1 cellular context compared by ENCODE assay signal in the genomic region with DNA sequence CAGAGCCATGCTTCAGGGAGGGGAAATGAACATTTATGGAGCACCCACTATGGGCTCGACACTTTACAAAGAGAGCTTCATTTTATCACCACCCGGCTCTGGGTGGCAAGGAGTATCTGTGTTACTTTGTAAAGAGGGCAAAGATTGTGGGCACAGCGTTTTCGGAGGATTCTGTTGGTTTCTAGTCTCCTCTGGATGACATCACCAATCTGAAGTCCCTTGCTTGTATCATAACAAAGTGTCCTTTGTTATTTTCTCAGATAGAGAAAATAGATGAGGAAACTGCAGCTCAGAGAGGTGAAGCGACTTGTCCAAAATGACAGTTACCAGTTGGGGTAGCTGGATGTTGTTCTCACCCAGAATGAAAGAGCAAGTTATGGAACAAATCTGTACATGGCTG.
TF ChIP-seq lines count a peak whose summit lies in the region.

No MANE protein-coding gene starts in this region.

TF ChIP-seq in K562, 482 proteins besides CTCF, POLR2A, EP300 and RAD21:
- TF ChIP-seq ATF3 (IDR thresholded peaks at IDR 0.05) (0 out of 2 replicates have a peak, but pooled peaks have one; percentile 12), ATF3 (CRISPR knock-in tag; conservative IDR thresholded peaks at IDR 0.05) (no peak), RBM34 (IDR thresholded peaks at IDR 0.05; ENCODE audit: borderline replicate concordance, insufficient read depth, low read length) (no peak), CEBPG (CRISPR knock-in tag; IDR thresholded peaks at IDR 0.05) (no peak), CEBPG (tag; conservative IDR thresholded peaks at IDR 0.05 in 1 of 2, IDR thresholded peaks at IDR 0.05 in 1 of 2) (no peak), MEF2A (IDR thresholded peaks at IDR 0.05; ENCODE audit: control insufficient read depth, low read depth, low read length) (no peak)
